In the genomic region with DNA sequence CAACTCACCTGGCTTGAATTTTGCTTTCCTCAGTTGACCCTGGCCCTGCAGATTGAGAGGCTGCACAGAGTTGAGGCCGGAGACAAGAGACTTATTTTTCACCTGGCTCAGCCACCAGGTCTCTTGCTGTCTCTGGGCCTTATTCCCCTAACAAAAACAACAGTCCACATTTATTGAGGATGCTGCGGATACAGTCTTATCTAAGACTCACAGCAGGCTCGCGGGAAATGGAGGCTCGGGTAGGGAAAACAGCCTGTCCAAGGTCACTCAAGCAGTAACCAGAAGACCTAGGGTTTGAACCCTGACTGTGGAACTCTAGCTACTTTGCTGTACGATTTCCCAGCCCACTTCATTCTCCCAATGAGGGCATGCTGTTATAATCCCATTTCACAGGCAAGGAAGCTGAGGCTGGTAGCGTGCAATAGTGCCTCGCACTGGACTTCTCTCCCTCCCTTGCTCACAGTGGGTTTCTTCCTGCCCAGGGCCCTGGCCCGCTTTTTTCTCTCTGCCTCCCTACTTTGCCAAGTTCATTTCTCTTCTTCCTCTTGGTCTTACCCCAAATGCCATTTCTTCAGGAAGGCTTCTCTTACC, we compare ENCODE assay signal across 1 cellular context.
TF ChIP-seq lines count a peak whose summit lies in the region.

No MANE protein-coding gene starts in this region.

TF ChIP-seq in K562, 482 proteins besides CTCF, POLR2A, EP300 and RAD21 (continued from another document and continues in another):
- TF ChIP-seq, protein P1, sequence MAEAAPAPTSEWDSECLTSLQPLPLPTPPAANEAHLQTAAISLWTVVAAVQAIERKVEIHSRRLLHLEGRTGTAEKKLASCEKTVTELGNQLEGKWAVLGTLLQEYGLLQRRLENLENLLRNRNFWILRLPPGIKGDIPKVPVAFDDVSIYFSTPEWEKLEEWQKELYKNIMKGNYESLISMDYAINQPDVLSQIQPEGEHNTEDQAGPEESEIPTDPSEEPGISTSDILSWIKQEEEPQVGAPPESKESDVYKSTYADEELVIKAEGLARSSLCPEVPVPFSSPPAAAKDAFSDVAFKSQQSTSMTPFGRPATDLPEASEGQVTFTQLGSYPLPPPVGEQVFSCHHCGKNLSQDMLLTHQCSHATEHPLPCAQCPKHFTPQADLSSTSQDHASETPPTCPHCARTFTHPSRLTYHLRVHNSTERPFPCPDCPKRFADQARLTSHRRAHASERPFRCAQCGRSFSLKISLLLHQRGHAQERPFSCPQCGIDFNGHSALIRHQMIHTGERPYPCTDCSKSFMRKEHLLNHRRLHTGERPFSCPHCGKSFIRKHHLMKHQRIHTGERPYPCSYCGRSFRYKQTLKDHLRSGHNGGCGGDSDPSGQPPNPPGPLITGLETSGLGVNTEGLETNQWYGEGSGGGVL (CRISPR knock-in tag; IDR thresholded peaks at IDR 0.05), result no peak
- TF ChIP-seq RBM39 (optimal IDR thresholded peaks at IDR 0.05; ENCODE audit: low read depth, low read length) (no peak), KLF1 (tag; IDR thresholded peaks at IDR 0.05) (no peak), NBN (IDR thresholded peaks at IDR 0.05; ENCODE audit: low read depth) (no peak), GATAD2A (IDR thresholded peaks at IDR 0.05) (no peak), BCOR (IDR thresholded peaks at IDR 0.05) (peak; percentile 97), CLOCK (CRISPR knock-in tag; IDR thresholded peaks at IDR 0.05; ENCODE audit: borderline replicate concordance) (no peak), XRCC3 (IDR thresholded peaks at IDR 0.05) (no peak), ZNF644 (tag; IDR thresholded peaks at IDR 0.05; ENCODE audit: low read depth) (no peak), PYGO2 (tag; IDR thresholded peaks at IDR 0.05) (no peak), USF1 (CRISPR knock-in tag; IDR thresholded peaks at IDR 0.05) (no peak), ZNF280B (CRISPR knock-in tag; IDR thresholded peaks at IDR 0.05) (no peak), DEAF1 (CRISPR knock-in tag; IDR thresholded peaks at IDR 0.05) (no peak), KDM5B (IDR thresholded peaks at IDR 0.05; ENCODE audit: insufficient replicate concordance, low read depth, low read length) (no peak), ZZZ3 (IDR thresholded peaks at IDR 0.05) (no peak), PPARD (CRISPR knock-in tag; IDR thresholded peaks at IDR 0.05) (no peak), SMARCA4 (IDR thresholded peaks at IDR 0.05) (no peak), MCM5 (IDR thresholded peaks at IDR 0.05; ENCODE audit: low read depth) (no peak), TAL1 (IDR thresholded peaks at IDR 0.05) (peak; percentile 56), ZBTB8A (IDR thresholded peaks at IDR 0.05; ENCODE audit: partially characterized antibody) (no peak), BRCA1 (IDR thresholded peaks at IDR 0.05) (no peak), BRCA1 (CRISPR knock-in tag; IDR thresholded peaks at IDR 0.05) (no peak), DPF2 (IDR thresholded peaks at IDR 0.05) (peak; percentile 66; the same call in 1 of the 2 replicates), SRF (CRISPR knock-in tag; IDR thresholded peaks at IDR 0.05) (no peak), MECOM (CRISPR knock-in tag; IDR thresholded peaks at IDR 0.05) (no peak), LEF1 (IDR thresholded peaks at IDR 0.05) (no peak), XRCC4 (IDR thresholded peaks at IDR 0.05; ENCODE audit: extremely low read depth, insufficient read depth, insufficient read length) (no peak), ZNF282 (CRISPR knock-in tag; IDR thresholded peaks at IDR 0.05) (no peak), KDM1A (IDR thresholded peaks at IDR 0.05) (peak in 1 of 2 experiments; percentile 71; a peak in 2 of 4 replicates), SOX6 (IDR thresholded peaks at IDR 0.05) (no peak), PML (IDR thresholded peaks at IDR 0.05; ENCODE audit: low read length) (no peak), ZNF354B (CRISPR knock-in tag; IDR thresholded peaks at IDR 0.05) (no peak), MIER1 (IDR thresholded peaks at IDR 0.05; ENCODE audit: low read depth) (no peak), ESRRA (IDR thresholded peaks at IDR 0.05; ENCODE audit: borderline replicate concordance, low read depth) (peak; percentile 63; the same call in 1 of the 2 replicates)
- TF ChIP-seq, protein P2, sequence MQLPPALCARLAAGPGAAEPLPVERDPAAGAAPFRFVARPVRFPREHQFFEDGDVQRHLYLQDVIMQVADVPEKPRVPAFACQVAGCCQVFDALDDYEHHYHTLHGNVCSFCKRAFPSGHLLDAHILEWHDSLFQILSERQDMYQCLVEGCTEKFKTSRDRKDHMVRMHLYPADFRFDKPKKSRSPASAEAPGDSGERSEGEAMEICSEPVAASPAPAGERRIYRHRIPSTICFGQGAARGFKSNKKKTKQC (CRISPR knock-in tag; IDR thresholded peaks at IDR 0.05), result no peak
- TF ChIP-seq, protein P3, sequence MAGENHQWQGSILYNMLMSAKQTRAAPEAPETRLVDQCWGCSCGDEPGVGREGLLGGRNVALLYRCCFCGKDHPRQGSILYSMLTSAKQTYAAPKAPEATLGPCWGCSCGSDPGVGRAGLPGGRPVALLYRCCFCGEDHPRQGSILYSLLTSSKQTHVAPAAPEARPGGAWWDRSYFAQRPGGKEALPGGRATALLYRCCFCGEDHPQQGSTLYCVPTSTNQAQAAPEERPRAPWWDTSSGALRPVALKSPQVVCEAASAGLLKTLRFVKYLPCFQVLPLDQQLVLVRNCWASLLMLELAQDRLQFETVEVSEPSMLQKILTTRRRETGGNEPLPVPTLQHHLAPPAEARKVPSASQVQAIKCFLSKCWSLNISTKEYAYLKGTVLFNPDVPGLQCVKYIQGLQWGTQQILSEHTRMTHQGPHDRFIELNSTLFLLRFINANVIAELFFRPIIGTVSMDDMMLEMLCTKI (IDR thresholded peaks at IDR 0.05; ENCODE audit: partially characterized antibody), result no peak
- TF ChIP-seq, protein P4, sequence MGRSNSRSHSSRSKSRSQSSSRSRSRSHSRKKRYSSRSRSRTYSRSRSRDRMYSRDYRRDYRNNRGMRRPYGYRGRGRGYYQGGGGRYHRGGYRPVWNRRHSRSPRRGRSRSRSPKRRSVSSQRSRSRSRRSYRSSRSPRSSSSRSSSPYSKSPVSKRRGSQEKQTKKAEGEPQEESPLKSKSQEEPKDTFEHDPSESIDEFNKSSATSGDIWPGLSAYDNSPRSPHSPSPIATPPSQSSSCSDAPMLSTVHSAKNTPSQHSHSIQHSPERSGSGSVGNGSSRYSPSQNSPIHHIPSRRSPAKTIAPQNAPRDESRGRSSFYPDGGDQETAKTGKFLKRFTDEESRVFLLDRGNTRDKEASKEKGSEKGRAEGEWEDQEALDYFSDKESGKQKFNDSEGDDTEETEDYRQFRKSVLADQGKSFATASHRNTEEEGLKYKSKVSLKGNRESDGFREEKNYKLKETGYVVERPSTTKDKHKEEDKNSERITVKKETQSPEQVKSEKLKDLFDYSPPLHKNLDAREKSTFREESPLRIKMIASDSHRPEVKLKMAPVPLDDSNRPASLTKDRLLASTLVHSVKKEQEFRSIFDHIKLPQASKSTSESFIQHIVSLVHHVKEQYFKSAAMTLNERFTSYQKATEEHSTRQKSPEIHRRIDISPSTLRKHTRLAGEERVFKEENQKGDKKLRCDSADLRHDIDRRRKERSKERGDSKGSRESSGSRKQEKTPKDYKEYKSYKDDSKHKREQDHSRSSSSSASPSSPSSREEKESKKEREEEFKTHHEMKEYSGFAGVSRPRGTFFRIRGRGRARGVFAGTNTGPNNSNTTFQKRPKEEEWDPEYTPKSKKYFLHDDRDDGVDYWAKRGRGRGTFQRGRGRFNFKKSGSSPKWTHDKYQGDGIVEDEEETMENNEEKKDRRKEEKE (IDR thresholded peaks at IDR 0.05; ENCODE audit: borderline replicate concordance in 1 of 2, control insufficient read depth in 1 of 2, low read depth in 2 of 2, low read length in 1 of 2), result no peak
- TF ChIP-seq, protein P5, sequence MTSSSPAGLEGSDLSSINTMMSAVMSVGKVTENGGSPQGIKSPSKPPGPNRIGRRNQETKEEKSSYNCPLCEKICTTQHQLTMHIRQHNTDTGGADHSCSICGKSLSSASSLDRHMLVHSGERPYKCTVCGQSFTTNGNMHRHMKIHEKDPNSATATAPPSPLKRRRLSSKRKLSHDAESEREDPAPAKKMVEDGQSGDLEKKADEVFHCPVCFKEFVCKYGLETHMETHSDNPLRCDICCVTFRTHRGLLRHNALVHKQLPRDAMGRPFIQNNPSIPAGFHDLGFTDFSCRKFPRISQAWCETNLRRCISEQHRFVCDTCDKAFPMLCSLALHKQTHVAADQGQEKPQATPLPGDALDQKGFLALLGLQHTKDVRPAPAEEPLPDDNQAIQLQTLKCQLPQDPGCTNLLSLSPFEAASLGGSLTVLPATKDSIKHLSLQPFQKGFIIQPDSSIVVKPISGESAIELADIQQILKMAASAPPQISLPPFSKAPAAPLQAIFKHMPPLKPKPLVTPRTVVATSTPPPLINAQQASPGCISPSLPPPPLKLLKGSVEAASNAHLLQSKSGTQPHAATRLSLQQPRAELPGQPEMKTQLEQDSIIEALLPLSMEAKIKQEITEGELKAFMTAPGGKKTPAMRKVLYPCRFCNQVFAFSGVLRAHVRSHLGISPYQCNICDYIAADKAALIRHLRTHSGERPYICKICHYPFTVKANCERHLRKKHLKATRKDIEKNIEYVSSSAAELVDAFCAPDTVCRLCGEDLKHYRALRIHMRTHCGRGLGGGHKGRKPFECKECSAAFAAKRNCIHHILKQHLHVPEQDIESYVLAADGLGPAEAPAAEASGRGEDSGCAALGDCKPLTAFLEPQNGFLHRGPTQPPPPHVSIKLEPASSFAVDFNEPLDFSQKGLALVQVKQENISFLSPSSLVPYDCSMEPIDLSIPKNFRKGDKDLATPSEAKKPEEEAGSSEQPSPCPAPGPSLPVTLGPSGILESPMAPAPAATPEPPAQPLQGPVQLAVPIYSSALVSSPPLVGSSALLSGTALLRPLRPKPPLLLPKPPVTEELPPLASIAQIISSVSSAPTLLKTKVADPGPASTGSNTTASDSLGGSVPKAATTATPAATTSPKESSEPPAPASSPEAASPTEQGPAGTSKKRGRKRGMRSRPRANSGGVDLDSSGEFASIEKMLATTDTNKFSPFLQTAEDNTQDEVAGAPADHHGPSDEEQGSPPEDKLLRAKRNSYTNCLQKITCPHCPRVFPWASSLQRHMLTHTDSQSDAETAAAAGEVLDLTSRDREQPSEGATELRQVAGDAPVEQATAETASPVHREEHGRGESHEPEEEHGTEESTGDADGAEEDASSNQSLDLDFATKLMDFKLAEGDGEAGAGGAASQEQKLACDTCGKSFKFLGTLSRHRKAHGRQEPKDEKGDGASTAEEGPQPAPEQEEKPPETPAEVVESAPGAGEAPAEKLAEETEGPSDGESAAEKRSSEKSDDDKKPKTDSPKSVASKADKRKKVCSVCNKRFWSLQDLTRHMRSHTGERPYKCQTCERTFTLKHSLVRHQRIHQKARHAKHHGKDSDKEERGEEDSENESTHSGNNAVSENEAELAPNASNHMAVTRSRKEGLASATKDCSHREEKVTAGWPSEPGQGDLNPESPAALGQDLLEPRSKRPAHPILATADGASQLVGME (CRISPR knock-in tag; IDR thresholded peaks at IDR 0.05), result no peak
